Comparison of ENCODE assay signal across 25 cellular contexts in genomic region chr10:88168171-88169036, GRCh38.
"Had no signal": no experiment of that assay in that cellular context is flagged by ENCODE, and none has a peak within 500 bp of the region (broad histone marks: within the 10 kb centered on the region; RNA-seq: fewer than 3 reads in every experiment).

No MANE protein-coding gene starts in this region.

- H3K4me3 Mint-ChIP-seq: activated CD8-positive, alpha-beta memory T cell treated with anti-CD3 and anti-CD28 coated beads, Interleukin-2, amount 10 ng/mL, durations not matched to agents 7 days and 5 days; activated naive CD4-positive, alpha-beta T cell treated with anti-CD3 and anti-CD28 coated beads, Interleukin-2, amount 50 U/mL, for 24 hours; activated T-cell treated with anti-CD3 and anti-CD28 coated beads, Interleukin-2, amount 50 U/mL, for 24 hours; dendritic cell treated with granulocyte-macrophage colony-stimulating factor and Interleukin-4, amounts not matched to agents 40 ng/mL and 50 ng/mL, for 4 days; natural killer cell; stimulated activated naive B cell treated with anti-CD40 and anti-IgM and Interleukin-4, amounts not matched to agents 10 μg/mL and 1 μg/mL and 100 μg/mL, for 72 hours had no signal

- H3K36me3 Mint-ChIP-seq: natural killer cell had no signal

- FAIRE-seq: frontal cortex had no signal

- H3K4me3 ChIP-seq: cardiac muscle cell, esophagus squamous epithelium, lower lobe of right lung, ovary, sigmoid colon, spleen, thoracic aorta, upper lobe of right lung had no signal

- H3K27ac ChIP-seq: esophagus squamous epithelium, lower lobe of right lung, ovary, sigmoid colon, spleen, thoracic aorta, upper lobe of right lung, WERI-Rb-1 had no signal

- ATAC-seq: activated CD8-positive, alpha-beta memory T cell treated with anti-CD3 and anti-CD28 coated beads, Interleukin-2, amount 10 ng/mL, durations not matched to agents 7 days and 5 days; left colon; lower lobe of right lung; natural killer cell; stimulated activated naive B cell treated with anti-CD40 and anti-IgM and Interleukin-4, amounts not matched to agents 10 μg/mL and 1 μg/mL and 100 μg/mL, for 72 hours; upper lobe of right lung had no signal

- H3K27me3 Mint-ChIP-seq: activated CD8-positive, alpha-beta memory T cell treated with anti-CD3 and anti-CD28 coated beads, Interleukin-2, amount 10 ng/mL, durations not matched to agents 7 days and 5 days; activated naive CD4-positive, alpha-beta T cell treated with anti-CD3 and anti-CD28 coated beads, Interleukin-2, amount 50 U/mL, for 24 hours; activated T-cell treated with anti-CD3 and anti-CD28 coated beads, Interleukin-2, amount 50 U/mL, for 24 hours; dendritic cell treated with granulocyte-macrophage colony-stimulating factor and Interleukin-4, amounts not matched to agents 40 ng/mL and 50 ng/mL, for 4 days; stimulated activated naive B cell treated with anti-CD40 and anti-IgM and Interleukin-4, amounts not matched to agents 10 μg/mL and 1 μg/mL and 100 μg/mL, for 72 hours had no signal

- DNase-seq: activated CD4-positive, alpha-beta T cell treated with anti-CD3 and anti-CD28 coated beads for 1 hour; activated CD4-positive, alpha-beta T cell treated with anti-CD3 and anti-CD28 coated beads, Interleukin-2, amount 50 U/mL, for 48 hours; activated CD8-positive, alpha-beta memory T cell treated with anti-CD3 and anti-CD28 coated beads, Interleukin-2, amount 10 ng/mL, durations not matched to agents 7 days and 5 days; activated gamma-delta T cell; activated T-cell treated with anti-CD3 and anti-CD28 coated beads, Interleukin-2, amount 50 U/mL, for 24 hours; effector CD8-positive, alpha-beta T cell; esophagus squamous epithelium; hypothalamus; islet precursor cell; left colon; lower lobe of right lung; natural killer cell; ovary; sigmoid colon; spleen; stimulated activated CD4-positive, alpha-beta T cell treated with anti-CD3 and anti-CD28 coated beads, Interleukin-4, amount 100 ng/mL, for 4 hours; stimulated activated naive B cell treated with anti-CD40 and anti-IgM and Interleukin-4, amounts not matched to agents 10 μg/mL and 1 μg/mL and 100 μg/mL, for 72 hours; SW 1271; upper lobe of right lung; WERI-Rb-1 had no signal

- H3K9me3 ChIP-seq: esophagus squamous epithelium, lower lobe of right lung, ovary, sigmoid colon, thoracic aorta, upper lobe of right lung had no signal

- H3K4me1 ChIP-seq: lower lobe of right lung, sigmoid colon, spleen, upper lobe of right lung had no signal

- H3K27ac Mint-ChIP-seq: activated CD8-positive, alpha-beta memory T cell treated with anti-CD3 and anti-CD28 coated beads, Interleukin-2, amount 10 ng/mL, durations not matched to agents 7 days and 5 days; activated naive CD4-positive, alpha-beta T cell treated with anti-CD3 and anti-CD28 coated beads, Interleukin-2, amount 50 U/mL, for 24 hours; activated T-cell treated with anti-CD3 and anti-CD28 coated beads, Interleukin-2, amount 50 U/mL, for 24 hours; dendritic cell treated with granulocyte-macrophage colony-stimulating factor and Interleukin-4, amounts not matched to agents 40 ng/mL and 50 ng/mL, for 4 days; natural killer cell; stimulated activated naive B cell treated with anti-CD40 and anti-IgM and Interleukin-4, amounts not matched to agents 10 μg/mL and 1 μg/mL and 100 μg/mL, for 72 hours had no signal
